8 cellular contexts compared by ENCODE assay signal in the genomic region with DNA sequence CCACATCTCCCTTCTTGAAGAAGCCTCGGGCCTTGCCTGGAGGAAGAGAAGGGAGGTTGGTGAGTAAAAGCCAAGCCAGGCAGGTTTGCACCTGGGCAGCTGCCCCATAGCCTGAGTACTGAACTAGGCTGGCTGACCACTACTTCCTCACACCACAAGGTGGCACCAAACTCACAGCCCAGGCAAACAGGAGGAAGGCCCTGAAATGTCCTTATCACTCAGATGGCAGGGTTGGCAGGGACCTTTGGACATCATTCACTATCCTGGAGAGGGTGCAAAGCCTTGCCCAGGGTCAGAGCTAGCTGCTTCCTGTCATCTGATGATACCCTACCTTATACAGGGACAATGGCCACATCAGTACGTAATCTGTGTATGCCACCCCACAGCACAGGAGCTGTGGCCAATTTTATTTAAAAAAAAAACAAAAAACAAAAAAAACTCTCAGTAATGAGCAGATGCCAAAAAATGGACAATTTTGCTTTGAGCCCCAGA. TPM values are rescaled to one million over a fixed set of nuclear protein-coding genes. Genes with fewer than 3 reads are reported as not detected.
DNase-seq lines count a peak whose midpoint lies in the region; ATAC-seq and TF ChIP-seq lines count a peak whose summit lies in the region.

No MANE protein-coding gene starts in this region.

- ATAC-seq in GM21825 (IDR thresholded peaks at IDR 0.05; ENCODE audit: unreplicated experiment) (peak; percentile 44), GM19324 (IDR thresholded peaks at IDR 0.05; ENCODE audit: low FRiP score, unreplicated experiment) (no peak)

- H3K4me3 ChIP-seq in cardiac fibroblast (replicated peaks in 1 of 2; ENCODE audit: low read depth in 2 of 2, low read length in 2 of 2) = no peak overlapping the region
- no peak overlapping the region for H3K4me3 ChIP-seq in kidney epithelial cell (ENCODE audit: low read depth, low read length)

- H3K36me3 Mint-ChIP-seq in CD14-positive monocyte = peaks cover 72 to 76% of the 10 kb centered on the region in 2 donors

- H3K27me3 ChIP-seq in kidney epithelial cell (ENCODE audit: control insufficient read depth, insufficient read depth, low read length) = no peaks in the 10 kb centered on the region

- H3K27ac Mint-ChIP-seq in CD14-positive monocyte = peak overlapping the region in 4 of 7 donors; percentile 2 to 87 (median 60)

- peaks cover 16% of the 10 kb centered on the region for H3K36me3 ChIP-seq in kidney epithelial cell (ENCODE audit: control insufficient read depth, insufficient read depth, low read length)

- H3K27me3 Mint-ChIP-seq in CD14-positive monocyte (ENCODE audit: low read depth in 3 of 3) = peaks cover 24 to 32% (median 26%) of the 10 kb centered on the region in 3 donors

- peaks cover 0 to 11% (median 3%) of the 10 kb centered on the region in 7 donors for H3K9me3 Mint-ChIP-seq in CD14-positive monocyte

- intact Hi-C loops in CD14-positive monocyte (cut with micrococcal nuclease) = loop anchor here (2.0 to 10.0 kb wide), 8 partner anchors 33 to 475 kb away; a partner anchor contains a TSS

- no peak overlapping the region for H3K4me3 Mint-ChIP-seq in CD14-positive monocyte

- TF ChIP-seq CTCF in CD14-positive monocyte (IDR thresholded peaks at IDR 0.05) (peak; percentile 92), cardiac fibroblast (IDR thresholded peaks at IDR 0.05; ENCODE audit: low read depth, low read length) (peak; percentile 92), kidney epithelial cell (IDR thresholded peaks at IDR 0.05; ENCODE audit: insufficient read depth, low read length, poor library complexity, severe bottlenecking) (peak; percentile 92)

- H3K4me1 Mint-ChIP-seq in CD14-positive monocyte = peaks cover 31% of the 10 kb centered on the region

- DNase-seq in CD14-positive monocyte (ENCODE audit: low spot score) = peak; percentile 75
- DNase-seq in NCI-H2171 treated with DMSO at 0.1 percent for 48 hours (lab: John Stamatoyannopoulos, UW) = peak; percentile 49
- peak; percentile 45 for DNase-seq in activated CD4-positive, CD25-positive, alpha-beta regulatory T cell treated with anti-CD3 and anti-CD28 coated beads, Interleukin-2, amount 50 U/mL, for 16 hours (ENCODE audit: low read depth, low spot score)
- DNase-seq in cardiac fibroblast (ENCODE audit: low read depth in 2 of 2) = peak; percentile 74 to 84
- DNase-seq in kidney epithelial cell (ENCODE audit: low read depth) = no peak
- peak; percentile 70 to 73 for DNase-seq in stimulated activated CD4-positive, alpha-beta T cell treated with anti-CD3 and anti-CD28 coated beads, Interleukin-2, amount 100 ng/mL, for 24 hours

RNA-seq across cellular contexts. Expression of a gene that starts 2.2 kb away (rescaled TPM):
- not detected for polyA plus RNA-seq in CD14-positive monocyte
- 0.89 and 2.4 TPM in 2 replicates for total RNA-seq in kidney epithelial cell

RNA-seq across cellular contexts. Expression of a gene that starts 31.2 kb away (rescaled TPM):
- 100 to 1,000 TPM; 986 to 999 TPM for polyA plus RNA-seq in CD14-positive monocyte
- total RNA-seq in kidney epithelial cell = 879 and 883 TPM in 2 replicates
